ENCODE assay signal across 8 cellular contexts in genomic region chr9:21812945-21813568, GRCh38. TPM values are rescaled to one million over a fixed set of nuclear protein-coding genes. Genes with fewer than 3 reads are reported as not detected.
DNase-seq lines count a peak whose midpoint lies in the region; ATAC-seq and TF ChIP-seq lines count a peak whose summit lies in the region.

No MANE protein-coding gene starts in this region.

- 63 to 65% methylated on average over 5 of the region's 5 CpGs for WGBS in aorta, 2 donors

- no peak overlapping the region for H3K27ac ChIP-seq in HL-60 (replicated peaks)
- H3K27ac ChIP-seq in aorta (ENCODE audit: low read depth in 1 of 2, low read length in 2 of 2) = peak overlapping the region in 1 of 2 donors; percentile 8

- intact Hi-C loops in head of caudate nucleus (cut with DNase I) (loop anchor here (10.0 kb wide), 4 partner anchors 182 to 632 kb away; partner anchors contain the start of genes CDKN2A, CDKN2B-AS1 and DMRTA1), posterior vena cava (cut with DNase I) (loop anchor here in 1 of 2 donors (10.0 kb wide), 1 partner anchor 182 kb away; the partner anchor contains the start of genes CDKN2A and CDKN2B-AS1), aorta (cut with DNase I) (loop anchor here (2.0 to 10.0 kb wide), 5 partner anchors 224 to 639 kb away; partner anchors contain the start of gene DMRTA1 (in 1 of the 2))

- no peaks in the 10 kb centered on the region for H3K9me3 ChIP-seq in aorta (ENCODE audit: control insufficient read depth, low read length)

- DNase-seq in COLO668 (lab: John Stamatoyannopoulos, UW; ENCODE audit: unreplicated experiment) (peak; percentile 56), HL-60 (ENCODE audit: low read depth in 1 of 2, low spot score in 1 of 2) (peak in 1 of 2 experiments; percentile 50), RKO (ENCODE audit: low spot score) (peak; percentile 78), head of caudate nucleus (peak in 41 of 42 donors; percentile 52 to 93 (median 79)), posterior vena cava (ENCODE audit: low spot score) (peak; percentile 91), aorta (peak; percentile 76 to 87)
- DNase-seq in activated naive CD4-positive, alpha-beta T cell (lab: John Stamatoyannopoulos, UW) = peak; percentile 16 to 45 (median 20)

- no peak overlapping the region for H3K4me3 ChIP-seq in HL-60 (replicated peaks; ENCODE audit: insufficient read depth, low read length)
- no peak overlapping the region for H3K4me3 ChIP-seq in aorta (ENCODE audit: low read length in 2 of 2)

- H3K4me1 ChIP-seq in aorta (ENCODE audit: control insufficient read depth in 1 of 2, insufficient read depth in 2 of 2, low read length in 2 of 2) = no peaks in the 10 kb centered on the region

- peak; percentile 48 for TF ChIP-seq CTCF in HL-60 (IDR thresholded peaks at IDR 0.05; ENCODE audit: insufficient read depth, low read length)

- ATAC-seq in GM19397 (IDR thresholded peaks at IDR 0.05; ENCODE audit: unreplicated experiment) (peak; percentile 54), aorta (ENCODE audit: low FRiP score) (peak; percentile 88)

- peaks cover 0 to 12% of the 10 kb centered on the region in 2 donors for H3K36me3 ChIP-seq in aorta (ENCODE audit: control insufficient read depth in 1 of 2, insufficient read depth in 2 of 2, low read length in 1 of 2)

- H3K27me3 ChIP-seq in HL-60 (ENCODE audit: insufficient read depth, poor library complexity, severe bottlenecking) (no peaks in the 10 kb centered on the region), aorta (ENCODE audit: control insufficient read depth in 1 of 2, insufficient read depth in 2 of 2, low read length in 1 of 2) (no peaks in the 10 kb centered on the region)

RNA-seq across cellular contexts. Expression of gene MTAP, which starts 10.6 kb away (rescaled TPM):
- total RNA-seq in posterior vena cava (10 to 100 TPM; 28.1 to 33.0 TPM), aorta (10 to 100 TPM; 28.5 to 41.1 TPM)
- 10 to 100 TPM in 1 of 2 donors, 1 to 10 TPM in 1; 4.0 to 10.9 TPM for polyA plus RNA-seq in aorta
